13 cellular contexts compared by ENCODE assay signal in genomic region chr5:3310551-3311340, GRCh38.
DNase-seq lines count a peak whose midpoint lies in the region; ATAC-seq and TF ChIP-seq lines count a peak whose summit lies in the region.
"Had no signal": no experiment of that assay in that cellular context is flagged by ENCODE, and none has a peak within 500 bp of the region (broad histone marks: within the 10 kb centered on the region; RNA-seq: fewer than 3 reads in every experiment).

No MANE protein-coding gene starts in this region.

- H3K36me3 Mint-ChIP-seq in Calu3 (ENCODE audit: insufficient read depth, unreplicated experiment) (peaks cover 5% of the 10 kb centered on the region), neural progenitor cell (no peaks in the 10 kb centered on the region), HFFc6 (ENCODE audit: low read depth) (no peaks in the 10 kb centered on the region; the same call in 1 of the 2 replicates)
- H3K36me3 Mint-ChIP-seq: brain had no signal

- no peaks in the 10 kb centered on the region for H3F3A ChIP-seq in neural progenitor cell (ENCODE audit: low read depth)

- intact Hi-C loops in Calu3 (cut with micrococcal nuclease; ENCODE audit: unreplicated experiment), result no loop called here

- H3K4me2 ChIP-seq in neural progenitor cell, result no peak overlapping the region
- H3K4me2 ChIP-seq: BLaER1 treated with 17β-estradiol and CSF1 and Interleukin-3, amounts not matched to agents 10 nM and 100 nM had no signal

- no peaks in the 10 kb centered on the region for H3K79me2 ChIP-seq in neural progenitor cell (ENCODE audit: low read depth)

- no peaks in the 10 kb centered on the region for H3K4me1 Mint-ChIP-seq in Calu3 (ENCODE audit: low read depth, unreplicated experiment)
- peaks cover 4% of the 10 kb centered on the region for H3K4me1 Mint-ChIP-seq in neural progenitor cell
- H3K4me1 Mint-ChIP-seq in HFFc6 (ENCODE audit: low read depth), result no peaks in the 10 kb centered on the region
- H3K4me1 Mint-ChIP-seq: brain had no signal

- no peak overlapping the region for H2AFZ ChIP-seq in neural progenitor cell (replicated peaks)

- no TSS peak for BruUV-seq in Calu3 (replicated peaks; lab: Mats Ljungman, UMichigan)

- no peaks in the 10 kb centered on the region for H3K9me3 ChIP-seq in neural progenitor cell (ENCODE audit: low read depth)

- CTCF ChIA-PET in Calu3 (lab: Charles Lee), result interaction anchor here (1.2 kb wide), 1 partner anchor 220 kb away, joined by 3 read pairs; no protein-coding TSS in a partner anchor

- H3K4me3 Mint-ChIP-seq in Calu3 (ENCODE audit: low read depth, unreplicated experiment) (peak overlapping the region; percentile 20), neural progenitor cell (no peak overlapping the region), HFFc6 (no peak overlapping the region)
- H3K4me3 Mint-ChIP-seq: brain had no signal

- no peak overlapping the region for H3K4me3 ChIP-seq in neural progenitor cell
- H3K4me3 ChIP-seq: BLaER1 treated with 17β-estradiol and CSF1 and Interleukin-3, amounts not matched to agents 10 nM and 100 nM; GM12878; heart left ventricle had no signal

- no peaks in the 10 kb centered on the region for H3K36me3 ChIP-seq in neural progenitor cell
- H3K36me3 ChIP-seq: heart left ventricle had no signal

- H3K27me3 Mint-ChIP-seq in Calu3 (ENCODE audit: unreplicated experiment) (no peaks in the 10 kb centered on the region), neural progenitor cell (ENCODE audit: insufficient read depth, low read depth) (peaks cover 3% of the 10 kb centered on the region), HFFc6 (ENCODE audit: insufficient read depth) (peaks cover 3% of the 10 kb centered on the region; the same call in 1 of the 2 replicates)

- H3K4me1 ChIP-seq in neural progenitor cell, result no peaks in the 10 kb centered on the region
- H3K4me1 ChIP-seq: heart left ventricle had no signal

- DNase-seq in Calu3, result peak; percentile 76
- DNase-seq in NCI-H526 treated with DMSO at 0.1 percent for 48 hours (lab: John Stamatoyannopoulos, UW), result peak; percentile 86
- peak; percentile 89 for DNase-seq in epithelial cell of prostate (ENCODE audit: low read depth, low spot score)
- peak; percentile 35 for DNase-seq in neural progenitor cell (ENCODE audit: low spot score)
- DNase-seq in RKO (ENCODE audit: low spot score), result no peak
- DNase-seq in HFFc6, result no peak
- DNase-seq in activated naive CD4-positive, alpha-beta T cell (lab: John Stamatoyannopoulos, UW), result no peak
- DNase-seq: heart left ventricle, NCI-H187 had no signal

- ATAC-seq in GM19324 (IDR thresholded peaks at IDR 0.05; ENCODE audit: low FRiP score, unreplicated experiment), result no peak
- ATAC-seq: GM12878, heart left ventricle had no signal

- no peak overlapping the region for H3K9ac ChIP-seq in neural progenitor cell
- H3K9ac ChIP-seq: BLaER1 treated with 17β-estradiol and CSF1 and Interleukin-3, amounts not matched to agents 10 nM and 100 nM had no signal

- H4K20me1 ChIP-seq in neural progenitor cell (ENCODE audit: low read depth), result no peaks in the 10 kb centered on the region
- H4K20me1 ChIP-seq: BLaER1 treated with 17β-estradiol and CSF1 and Interleukin-3, amounts not matched to agents 10 nM and 100 nM had no signal

- no peaks in the 10 kb centered on the region for H3K27me3 ChIP-seq in neural progenitor cell
- H3K27me3 ChIP-seq: BLaER1 treated with 17β-estradiol and CSF1 and Interleukin-3, amounts not matched to agents 10 nM and 100 nM had no signal

- TF ChIP-seq CTCF in Calu3 (IDR thresholded peaks at IDR 0.05; ENCODE audit: unreplicated experiment), result no peak
- no peak for TF ChIP-seq CTCF in neural progenitor cell (IDR thresholded peaks at IDR 0.05)
- TF ChIP-seq CTCF in HFFc6 (IDR thresholded peaks at IDR 0.05), result no peak

- H3K27ac Mint-ChIP-seq in Calu3 (ENCODE audit: unreplicated experiment) (peak overlapping the region; percentile 78), neural progenitor cell (no peak overlapping the region), HFFc6 (no peak overlapping the region)

- H3K9me3 Mint-ChIP-seq in Calu3 (ENCODE audit: low read depth, unreplicated experiment), result peaks cover 11% of the 10 kb centered on the region
- peaks cover 16% of the 10 kb centered on the region for H3K9me3 Mint-ChIP-seq in neural progenitor cell
- H3K9me3 Mint-ChIP-seq in HFFc6, result peaks cover 58% of the 10 kb centered on the region

- H3K27ac ChIP-seq in epithelial cell of prostate (peak overlapping the region; percentile 92), neural progenitor cell (no peak overlapping the region)
- H3K27ac ChIP-seq: BLaER1 treated with 17β-estradiol and CSF1 and Interleukin-3, amounts not matched to agents 10 nM and 100 nM; heart left ventricle had no signal

Comparison
In these comparisons a context has a peak if more than half of its experiments do, and no peak if none do; other contexts are left out.
1. DNase-seq: peak in Calu3 (single experiment), NCI-H526 treated with DMSO at 0.1 percent for 48 hours (single experiment), epithelial cell of prostate (single experiment) and neural progenitor cell (single experiment); none in RKO (single experiment), HFFc6 (single experiment) and activated naive CD4-positive, alpha-beta T cell (0 of 4).